ENCODE assay signal across 1 cellular context in the genomic region with DNA sequence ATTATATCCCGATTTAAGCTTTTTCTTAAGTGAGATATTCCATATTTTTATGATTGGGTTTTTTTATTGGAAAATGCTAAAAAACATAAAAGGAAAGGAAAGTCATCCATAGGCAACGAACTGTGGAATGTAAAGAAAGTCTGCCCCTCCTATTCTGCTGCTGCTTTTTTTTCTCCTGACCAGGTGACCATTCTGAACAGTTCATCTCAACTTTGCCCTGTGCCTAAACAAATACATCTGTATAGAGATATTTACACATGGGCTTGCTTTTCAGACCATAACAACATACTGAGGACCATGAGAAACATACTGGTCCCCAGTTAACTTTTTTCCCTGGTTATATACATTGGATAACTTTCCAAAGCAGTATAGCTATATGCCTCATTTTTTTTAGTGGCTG.
TF ChIP-seq lines count a peak whose summit lies in the region.

No MANE protein-coding gene starts in this region.

TF ChIP-seq in HepG2, 621 proteins besides CTCF, POLR2A, EP300 and RAD21 (continued from another document and continues in another):
- no peak for TF ChIP-seq ZMYM2 (CRISPR knock-in tag; IDR thresholded peaks at IDR 0.05)
- TF ChIP-seq, protein P1, sequence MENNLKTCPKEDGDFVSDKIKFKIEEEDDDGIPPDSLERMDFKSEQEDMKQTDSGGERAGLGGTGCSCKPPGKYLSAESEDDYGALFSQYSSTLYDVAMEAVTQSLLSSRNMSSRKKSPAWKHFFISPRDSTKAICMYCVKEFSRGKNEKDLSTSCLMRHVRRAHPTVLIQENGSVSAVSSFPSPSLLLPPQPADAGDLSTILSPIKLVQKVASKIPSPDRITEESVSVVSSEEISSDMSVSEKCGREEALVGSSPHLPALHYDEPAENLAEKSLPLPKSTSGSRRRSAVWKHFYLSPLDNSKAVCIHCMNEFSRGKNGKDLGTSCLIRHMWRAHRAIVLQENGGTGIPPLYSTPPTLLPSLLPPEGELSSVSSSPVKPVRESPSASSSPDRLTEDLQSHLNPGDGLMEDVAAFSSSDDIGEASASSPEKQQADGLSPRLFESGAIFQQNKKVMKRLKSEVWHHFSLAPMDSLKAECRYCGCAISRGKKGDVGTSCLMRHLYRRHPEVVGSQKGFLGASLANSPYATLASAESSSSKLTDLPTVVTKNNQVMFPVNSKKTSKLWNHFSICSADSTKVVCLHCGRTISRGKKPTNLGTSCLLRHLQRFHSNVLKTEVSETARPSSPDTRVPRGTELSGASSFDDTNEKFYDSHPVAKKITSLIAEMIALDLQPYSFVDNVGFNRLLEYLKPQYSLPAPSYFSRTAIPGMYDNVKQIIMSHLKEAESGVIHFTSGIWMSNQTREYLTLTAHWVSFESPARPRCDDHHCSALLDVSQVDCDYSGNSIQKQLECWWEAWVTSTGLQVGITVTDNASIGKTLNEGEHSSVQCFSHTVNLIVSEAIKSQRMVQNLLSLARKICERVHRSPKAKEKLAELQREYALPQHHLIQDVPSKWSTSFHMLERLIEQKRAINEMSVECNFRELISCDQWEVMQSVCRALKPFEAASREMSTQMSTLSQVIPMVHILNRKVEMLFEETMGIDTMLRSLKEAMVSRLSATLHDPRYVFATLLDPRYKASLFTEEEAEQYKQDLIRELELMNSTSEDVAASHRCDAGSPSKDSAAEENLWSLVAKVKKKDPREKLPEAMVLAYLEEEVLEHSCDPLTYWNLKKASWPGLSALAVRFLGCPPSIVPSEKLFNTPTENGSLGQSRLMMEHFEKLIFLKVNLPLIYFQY (CRISPR knock-in tag; IDR thresholded peaks at IDR 0.05; ENCODE audit: borderline replicate concordance) = no peak
- no peak for TF ChIP-seq NBN (conservative IDR thresholded peaks at IDR 0.05)
- TF ChIP-seq, protein P2, sequence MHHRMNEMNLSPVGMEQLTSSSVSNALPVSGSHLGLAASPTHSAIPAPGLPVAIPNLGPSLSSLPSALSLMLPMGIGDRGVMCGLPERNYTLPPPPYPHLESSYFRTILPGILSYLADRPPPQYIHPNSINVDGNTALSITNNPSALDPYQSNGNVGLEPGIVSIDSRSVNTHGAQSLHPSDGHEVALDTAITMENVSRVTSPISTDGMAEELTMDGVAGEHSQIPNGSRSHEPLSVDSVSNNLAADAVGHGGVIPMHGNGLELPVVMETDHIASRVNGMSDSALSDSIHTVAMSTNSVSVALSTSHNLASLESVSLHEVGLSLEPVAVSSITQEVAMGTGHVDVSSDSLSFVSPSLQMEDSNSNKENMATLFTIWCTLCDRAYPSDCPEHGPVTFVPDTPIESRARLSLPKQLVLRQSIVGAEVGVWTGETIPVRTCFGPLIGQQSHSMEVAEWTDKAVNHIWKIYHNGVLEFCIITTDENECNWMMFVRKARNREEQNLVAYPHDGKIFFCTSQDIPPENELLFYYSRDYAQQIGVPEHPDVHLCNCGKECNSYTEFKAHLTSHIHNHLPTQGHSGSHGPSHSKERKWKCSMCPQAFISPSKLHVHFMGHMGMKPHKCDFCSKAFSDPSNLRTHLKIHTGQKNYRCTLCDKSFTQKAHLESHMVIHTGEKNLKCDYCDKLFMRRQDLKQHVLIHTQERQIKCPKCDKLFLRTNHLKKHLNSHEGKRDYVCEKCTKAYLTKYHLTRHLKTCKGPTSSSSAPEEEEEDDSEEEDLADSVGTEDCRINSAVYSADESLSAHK (CRISPR knock-in tag; IDR thresholded peaks at IDR 0.05; ENCODE audit: borderline replicate concordance) = no peak
- TF ChIP-seq FIP1L1 (IDR thresholded peaks at IDR 0.05; ENCODE audit: borderline replicate concordance, insufficient read depth, low read depth, low read length) = no peak
- TF ChIP-seq, protein P3, sequence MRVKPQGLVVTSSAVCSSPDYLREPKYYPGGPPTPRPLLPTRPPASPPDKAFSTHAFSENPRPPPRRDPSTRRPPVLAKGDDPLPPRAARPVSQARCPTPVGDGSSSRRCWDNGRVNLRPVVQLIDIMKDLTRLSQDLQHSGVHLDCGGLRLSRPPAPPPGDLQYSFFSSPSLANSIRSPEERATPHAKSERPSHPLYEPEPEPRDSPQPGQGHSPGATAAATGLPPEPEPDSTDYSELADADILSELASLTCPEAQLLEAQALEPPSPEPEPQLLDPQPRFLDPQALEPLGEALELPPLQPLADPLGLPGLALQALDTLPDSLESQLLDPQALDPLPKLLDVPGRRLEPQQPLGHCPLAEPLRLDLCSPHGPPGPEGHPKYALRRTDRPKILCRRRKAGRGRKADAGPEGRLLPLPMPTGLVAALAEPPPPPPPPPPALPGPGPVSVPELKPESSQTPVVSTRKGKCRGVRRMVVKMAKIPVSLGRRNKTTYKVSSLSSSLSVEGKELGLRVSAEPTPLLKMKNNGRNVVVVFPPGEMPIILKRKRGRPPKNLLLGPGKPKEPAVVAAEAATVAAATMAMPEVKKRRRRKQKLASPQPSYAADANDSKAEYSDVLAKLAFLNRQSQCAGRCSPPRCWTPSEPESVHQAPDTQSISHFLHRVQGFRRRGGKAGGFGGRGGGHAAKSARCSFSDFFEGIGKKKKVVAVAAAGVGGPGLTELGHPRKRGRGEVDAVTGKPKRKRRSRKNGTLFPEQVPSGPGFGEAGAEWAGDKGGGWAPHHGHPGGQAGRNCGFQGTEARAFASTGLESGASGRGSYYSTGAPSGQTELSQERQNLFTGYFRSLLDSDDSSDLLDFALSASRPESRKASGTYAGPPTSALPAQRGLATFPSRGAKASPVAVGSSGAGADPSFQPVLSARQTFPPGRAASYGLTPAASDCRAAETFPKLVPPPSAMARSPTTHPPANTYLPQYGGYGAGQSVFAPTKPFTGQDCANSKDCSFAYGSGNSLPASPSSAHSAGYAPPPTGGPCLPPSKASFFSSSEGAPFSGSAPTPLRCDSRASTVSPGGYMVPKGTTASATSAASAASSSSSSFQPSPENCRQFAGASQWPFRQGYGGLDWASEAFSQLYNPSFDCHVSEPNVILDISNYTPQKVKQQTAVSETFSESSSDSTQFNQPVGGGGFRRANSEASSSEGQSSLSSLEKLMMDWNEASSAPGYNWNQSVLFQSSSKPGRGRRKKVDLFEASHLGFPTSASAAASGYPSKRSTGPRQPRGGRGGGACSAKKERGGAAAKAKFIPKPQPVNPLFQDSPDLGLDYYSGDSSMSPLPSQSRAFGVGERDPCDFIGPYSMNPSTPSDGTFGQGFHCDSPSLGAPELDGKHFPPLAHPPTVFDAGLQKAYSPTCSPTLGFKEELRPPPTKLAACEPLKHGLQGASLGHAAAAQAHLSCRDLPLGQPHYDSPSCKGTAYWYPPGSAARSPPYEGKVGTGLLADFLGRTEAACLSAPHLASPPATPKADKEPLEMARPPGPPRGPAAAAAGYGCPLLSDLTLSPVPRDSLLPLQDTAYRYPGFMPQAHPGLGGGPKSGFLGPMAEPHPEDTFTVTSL (CRISPR knock-in tag; IDR thresholded peaks at IDR 0.05; ENCODE audit: borderline replicate concordance) = peak; percentile 65; the same call in 1 of the 2 replicates
- TF ChIP-seq TARDBP (CRISPR knock-in tag; IDR thresholded peaks at IDR 0.05) = peak; percentile 39; the same call in 1 of the 2 replicates
- TF ChIP-seq PPARG (CRISPR knock-in tag; conservative IDR thresholded peaks at IDR 0.05) = peak; percentile 63
- no peak for TF ChIP-seq MEIS1 (CRISPR knock-in tag; IDR thresholded peaks at IDR 0.05; ENCODE audit: borderline replicate concordance)
- TF ChIP-seq ZZZ3 (CRISPR knock-in tag; IDR thresholded peaks at IDR 0.05; ENCODE audit: borderline replicate concordance) = no peak
- TF ChIP-seq RARA (CRISPR knock-in tag; IDR thresholded peaks at IDR 0.05) = peak; percentile 64
- peak; percentile 21; the same call in 1 of the 2 replicates for TF ChIP-seq NR2F6 (IDR thresholded peaks at IDR 0.05)
- TF ChIP-seq NR2F6 (CRISPR knock-in tag; IDR thresholded peaks at IDR 0.05) = no peak
- no peak for TF ChIP-seq HMGA1 (CRISPR knock-in tag; conservative IDR thresholded peaks at IDR 0.05)
- TF ChIP-seq BHLHE40 (IDR thresholded peaks at IDR 0.05; ENCODE audit: low read length) = no peak
- TF ChIP-seq MED1 (CRISPR knock-in tag; IDR thresholded peaks at IDR 0.05) = peak; percentile 39; the same call in 1 of the 2 replicates
- 0 out of 2 replicates have a peak, but pooled peaks have one; percentile 12 for TF ChIP-seq BCL6 (CRISPR knock-in tag; IDR thresholded peaks at IDR 0.05)
- TF ChIP-seq, protein P4, sequence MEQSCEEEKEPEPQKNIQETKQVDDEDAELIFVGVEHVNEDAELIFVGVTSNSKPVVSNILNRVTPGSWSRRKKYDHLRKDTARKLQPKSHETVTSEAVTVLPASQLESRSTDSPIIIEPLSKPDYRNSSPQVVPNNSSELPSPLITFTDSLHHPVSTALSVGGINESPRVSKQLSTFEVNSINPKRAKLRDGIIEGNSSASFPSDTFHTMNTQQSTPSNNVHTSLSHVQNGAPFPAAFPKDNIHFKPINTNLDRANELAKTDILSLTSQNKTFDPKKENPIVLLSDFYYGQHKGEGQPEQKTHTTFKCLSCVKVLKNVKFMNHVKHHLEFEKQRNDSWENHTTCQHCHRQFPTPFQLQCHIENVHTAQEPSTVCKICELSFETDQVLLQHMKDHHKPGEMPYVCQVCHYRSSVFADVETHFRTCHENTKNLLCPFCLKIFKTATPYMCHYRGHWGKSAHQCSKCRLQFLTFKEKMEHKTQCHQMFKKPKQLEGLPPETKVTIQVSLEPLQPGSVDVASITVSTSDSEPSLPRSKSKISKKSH (CRISPR knock-in tag; IDR thresholded peaks at IDR 0.05; ENCODE audit: borderline replicate concordance) = no peak
- TF ChIP-seq NKX3-1 (CRISPR knock-in tag; IDR thresholded peaks at IDR 0.05) = no peak
- TF ChIP-seq CREM (IDR thresholded peaks at IDR 0.05) = peak; percentile 29; the same call in 1 of the 2 replicates
- no peak for TF ChIP-seq CREM (CRISPR knock-in tag; IDR thresholded peaks at IDR 0.05)
- TF ChIP-seq ZFP36 (IDR thresholded peaks at IDR 0.05; ENCODE audit: borderline replicate concordance, low read depth, low read length, partially characterized antibody) = no peak
- TF ChIP-seq, protein P5, sequence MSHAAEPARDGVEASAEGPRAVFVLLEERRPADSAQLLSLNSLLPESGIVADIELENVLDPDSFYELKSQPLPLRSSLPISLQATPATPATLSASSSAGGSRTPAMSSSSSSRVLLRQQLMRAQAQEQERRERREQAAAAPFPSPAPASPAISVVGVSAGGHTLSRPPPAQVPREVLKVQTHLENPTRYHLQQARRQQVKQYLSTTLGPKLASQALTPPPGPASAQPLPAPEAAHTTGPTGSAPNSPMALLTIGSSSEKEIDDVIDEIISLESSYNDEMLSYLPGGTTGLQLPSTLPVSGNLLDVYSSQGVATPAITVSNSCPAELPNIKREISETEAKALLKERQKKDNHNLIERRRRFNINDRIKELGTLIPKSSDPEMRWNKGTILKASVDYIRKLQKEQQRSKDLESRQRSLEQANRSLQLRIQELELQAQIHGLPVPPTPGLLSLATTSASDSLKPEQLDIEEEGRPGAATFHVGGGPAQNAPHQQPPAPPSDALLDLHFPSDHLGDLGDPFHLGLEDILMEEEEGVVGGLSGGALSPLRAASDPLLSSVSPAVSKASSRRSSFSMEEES (CRISPR knock-in tag; IDR thresholded peaks at IDR 0.05) = peak; percentile 84
- TF ChIP-seq MAFG (CRISPR knock-in tag; IDR thresholded peaks at IDR 0.05) = no peak
- no peak for TF ChIP-seq NAIF1 (CRISPR knock-in tag; IDR thresholded peaks at IDR 0.05; ENCODE audit: borderline replicate concordance)
- no peak for TF ChIP-seq ZNF235 (CRISPR knock-in tag; IDR thresholded peaks at IDR 0.05; ENCODE audit: borderline replicate concordance)
- no peak for TF ChIP-seq RBAK (CRISPR knock-in tag; IDR thresholded peaks at IDR 0.05)
- TF ChIP-seq, protein P6, sequence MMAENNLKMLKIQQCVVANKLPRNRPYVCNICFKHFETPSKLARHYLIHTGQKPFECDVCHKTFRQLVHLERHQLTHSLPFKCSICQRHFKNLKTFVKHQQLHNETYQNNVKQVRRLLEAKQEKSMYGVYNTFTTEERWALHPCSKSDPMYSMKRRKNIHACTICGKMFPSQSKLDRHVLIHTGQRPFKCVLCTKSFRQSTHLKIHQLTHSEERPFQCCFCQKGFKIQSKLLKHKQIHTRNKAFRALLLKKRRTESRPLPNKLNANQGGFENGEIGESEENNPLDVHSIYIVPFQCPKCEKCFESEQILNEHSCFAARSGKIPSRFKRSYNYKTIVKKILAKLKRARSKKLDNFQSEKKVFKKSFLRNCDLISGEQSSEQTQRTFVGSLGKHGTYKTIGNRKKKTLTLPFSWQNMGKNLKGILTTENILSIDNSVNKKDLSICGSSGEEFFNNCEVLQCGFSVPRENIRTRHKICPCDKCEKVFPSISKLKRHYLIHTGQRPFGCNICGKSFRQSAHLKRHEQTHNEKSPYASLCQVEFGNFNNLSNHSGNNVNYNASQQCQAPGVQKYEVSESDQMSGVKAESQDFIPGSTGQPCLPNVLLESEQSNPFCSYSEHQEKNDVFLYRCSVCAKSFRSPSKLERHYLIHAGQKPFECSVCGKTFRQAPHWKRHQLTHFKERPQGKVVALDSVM (CRISPR knock-in tag; IDR thresholded peaks at IDR 0.05) = no peak
- no peak for TF ChIP-seq ZNF577 (CRISPR knock-in tag; IDR thresholded peaks at IDR 0.05; ENCODE audit: borderline replicate concordance, low read depth)
- no peak for TF ChIP-seq FOXP1 (IDR thresholded peaks at IDR 0.05)
- 0 out of 2 replicates have a peak, but pooled peaks have one; percentile 22 for TF ChIP-seq FOXP1 (CRISPR knock-in tag; IDR thresholded peaks at IDR 0.05)
- no peak for TF ChIP-seq MZF1 (CRISPR knock-in tag; IDR thresholded peaks at IDR 0.05; ENCODE audit: borderline replicate concordance)
- TF ChIP-seq YEATS4 (CRISPR knock-in tag; IDR thresholded peaks at IDR 0.05; ENCODE audit: borderline replicate concordance) = no peak
- TF ChIP-seq, protein P7, sequence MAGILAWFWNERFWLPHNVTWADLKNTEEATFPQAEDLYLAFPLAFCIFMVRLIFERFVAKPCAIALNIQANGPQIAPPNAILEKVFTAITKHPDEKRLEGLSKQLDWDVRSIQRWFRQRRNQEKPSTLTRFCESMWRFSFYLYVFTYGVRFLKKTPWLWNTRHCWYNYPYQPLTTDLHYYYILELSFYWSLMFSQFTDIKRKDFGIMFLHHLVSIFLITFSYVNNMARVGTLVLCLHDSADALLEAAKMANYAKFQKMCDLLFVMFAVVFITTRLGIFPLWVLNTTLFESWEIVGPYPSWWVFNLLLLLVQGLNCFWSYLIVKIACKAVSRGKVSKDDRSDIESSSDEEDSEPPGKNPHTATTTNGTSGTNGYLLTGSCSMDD (CRISPR knock-in tag; IDR thresholded peaks at IDR 0.05) = no peak
- TF ChIP-seq ZNF713 (CRISPR knock-in tag; IDR thresholded peaks at IDR 0.05) = no peak
- TF ChIP-seq HNF4A (CRISPR knock-in tag; IDR thresholded peaks at IDR 0.05) = peak; percentile 79
- TF ChIP-seq, protein P8, sequence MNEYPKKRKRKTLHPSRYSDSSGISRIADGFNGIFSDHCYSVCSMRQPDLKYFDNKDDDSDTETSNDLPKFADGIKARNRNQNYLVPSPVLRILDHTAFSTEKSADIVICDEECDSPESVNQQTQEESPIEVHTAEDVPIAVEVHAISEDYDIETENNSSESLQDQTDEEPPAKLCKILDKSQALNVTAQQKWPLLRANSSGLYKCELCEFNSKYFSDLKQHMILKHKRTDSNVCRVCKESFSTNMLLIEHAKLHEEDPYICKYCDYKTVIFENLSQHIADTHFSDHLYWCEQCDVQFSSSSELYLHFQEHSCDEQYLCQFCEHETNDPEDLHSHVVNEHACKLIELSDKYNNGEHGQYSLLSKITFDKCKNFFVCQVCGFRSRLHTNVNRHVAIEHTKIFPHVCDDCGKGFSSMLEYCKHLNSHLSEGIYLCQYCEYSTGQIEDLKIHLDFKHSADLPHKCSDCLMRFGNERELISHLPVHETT (CRISPR knock-in tag; conservative IDR thresholded peaks at IDR 0.05) = no peak
- TF ChIP-seq SP5 (CRISPR knock-in tag; IDR thresholded peaks at IDR 0.05; ENCODE audit: borderline replicate concordance, low read depth) = peak; percentile 75
- no peak for TF ChIP-seq EEA1 (CRISPR knock-in tag; IDR thresholded peaks at IDR 0.05; ENCODE audit: borderline replicate concordance)
- peak; percentile 57 for TF ChIP-seq SAP130 (CRISPR knock-in tag; IDR thresholded peaks at IDR 0.05; ENCODE audit: low read depth)
- TF ChIP-seq SPEN (CRISPR knock-in tag; IDR thresholded peaks at IDR 0.05; ENCODE audit: low read depth) = no peak
- TF ChIP-seq KDM4B (CRISPR knock-in tag; IDR thresholded peaks at IDR 0.05) = no peak
